ENCODE assay signal across 8 cellular contexts in the genomic region with DNA sequence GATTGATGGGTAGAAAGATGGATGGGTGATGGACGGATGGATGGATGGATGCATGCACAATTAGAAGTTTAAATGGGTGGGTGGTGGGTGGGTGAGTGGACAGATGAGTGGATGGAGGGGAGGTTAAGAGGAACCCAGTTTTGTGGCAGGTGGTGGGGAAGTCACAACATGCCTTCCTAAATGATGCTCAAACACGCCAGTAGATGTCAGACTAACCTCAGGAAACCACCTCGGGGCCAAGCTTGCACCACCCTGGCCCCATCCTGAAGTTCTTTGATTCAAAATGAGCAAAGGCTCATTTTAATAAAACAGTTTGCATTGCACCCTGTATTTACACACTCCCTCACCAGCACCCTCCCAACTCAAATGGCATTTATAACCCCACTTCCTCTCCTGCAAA.
DNase-seq lines count a peak whose midpoint lies in the region; ATAC-seq lines count a peak whose summit lies in the region.

No MANE protein-coding gene starts in this region.

- H3K4me1 ChIP-seq in SJSA1 (replicated peaks): no peaks in the 10 kb centered on the region

- intact Hi-C loops in left cardiac atrium (cut with DNase I): loop anchor here (1.0 to 10.0 kb wide), 3 partner anchors 119 to 267 kb away; no protein-coding TSS in a partner anchor

- H3K9me3 ChIP-seq in SJSA1 (replicated peaks): no peaks in the 10 kb centered on the region

- H3K27me3 ChIP-seq in SJSA1 (replicated peaks): peaks cover 8% of the 10 kb centered on the region

- in situ Hi-C loops in G401 (cut with HindIII; ENCODE audit: low sequenced_read_pairs): no loop called here

- no peaks in the 10 kb centered on the region for H3K36me3 ChIP-seq in SJSA1

- no peak overlapping the region for H3K4me3 ChIP-seq in SJSA1

- ATAC-seq in left cardiac atrium (peak; percentile 82 to 84), GM21390 (IDR thresholded peaks at IDR 0.05; ENCODE audit: unreplicated experiment) (no peak), HG03460 (IDR thresholded peaks at IDR 0.05; ENCODE audit: unreplicated experiment) (no peak)

- H3K27ac ChIP-seq in SJSA1: no peak overlapping the region

- DNase-seq in G401 (ENCODE audit: low spot score) (peak; percentile 78), NCI-H1048 (lab: John Stamatoyannopoulos, UW) (peak; percentile 16), SJSA1 (ENCODE audit: low read depth in 1 of 2, low spot score in 2 of 2) (peak; percentile 32 to 54), amniotic epithelial cell (ENCODE audit: low read depth) (peak; percentile 55), left cardiac atrium (no peak), retina (peak; percentile 69)

Comparison
In these comparisons a context has a peak if more than half of its experiments do, and no peak if none do; other contexts are left out.
1. ATAC-seq: peak in left cardiac atrium (2 of 2); none in GM21390 (single experiment) and HG03460 (single experiment).